In the genomic region with DNA sequence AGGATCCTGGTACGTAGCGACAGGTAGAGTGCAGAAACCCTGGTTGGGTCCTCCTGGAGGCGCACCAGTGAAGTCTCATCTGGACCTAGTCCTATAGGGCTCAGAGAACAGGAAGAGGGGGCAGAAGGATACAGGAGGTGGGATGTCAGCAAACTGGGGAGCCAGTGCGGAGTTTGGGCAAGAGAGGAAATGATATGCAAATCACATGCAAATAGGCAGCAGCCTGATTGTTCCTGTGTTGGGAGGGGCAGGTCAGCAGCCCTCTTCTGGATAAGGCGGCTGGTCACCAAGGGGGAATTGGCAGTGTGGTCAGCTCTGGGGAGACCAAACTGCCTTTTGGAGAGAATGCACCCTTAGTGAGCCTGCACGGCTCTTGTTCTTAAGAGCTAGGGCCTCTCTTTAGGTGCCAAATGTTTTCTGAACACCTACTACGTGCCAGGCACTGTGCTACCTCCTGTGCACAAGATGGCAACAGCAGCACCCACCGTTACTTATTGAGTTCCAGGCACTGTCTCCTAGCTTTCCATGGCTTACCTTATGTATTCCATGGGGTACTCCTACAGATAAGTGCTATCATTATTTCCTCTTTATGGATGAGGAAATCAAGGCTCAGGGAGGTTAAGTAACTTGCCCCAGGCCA, we compare ENCODE assay signal across 1 cellular context.
TF ChIP-seq lines count a peak whose summit lies in the region.

No MANE protein-coding gene starts in this region.

TF ChIP-seq in K562, 482 proteins besides CTCF, POLR2A, EP300 and RAD21:
- TF ChIP-seq ZKSCAN1 (IDR thresholded peaks at IDR 0.05; ENCODE audit: low read depth, low read length): peak; percentile 91
- TF ChIP-seq L3MBTL2 (IDR thresholded peaks at IDR 0.05): no peak
